12 cellular contexts compared by ENCODE assay signal in the genomic region with DNA sequence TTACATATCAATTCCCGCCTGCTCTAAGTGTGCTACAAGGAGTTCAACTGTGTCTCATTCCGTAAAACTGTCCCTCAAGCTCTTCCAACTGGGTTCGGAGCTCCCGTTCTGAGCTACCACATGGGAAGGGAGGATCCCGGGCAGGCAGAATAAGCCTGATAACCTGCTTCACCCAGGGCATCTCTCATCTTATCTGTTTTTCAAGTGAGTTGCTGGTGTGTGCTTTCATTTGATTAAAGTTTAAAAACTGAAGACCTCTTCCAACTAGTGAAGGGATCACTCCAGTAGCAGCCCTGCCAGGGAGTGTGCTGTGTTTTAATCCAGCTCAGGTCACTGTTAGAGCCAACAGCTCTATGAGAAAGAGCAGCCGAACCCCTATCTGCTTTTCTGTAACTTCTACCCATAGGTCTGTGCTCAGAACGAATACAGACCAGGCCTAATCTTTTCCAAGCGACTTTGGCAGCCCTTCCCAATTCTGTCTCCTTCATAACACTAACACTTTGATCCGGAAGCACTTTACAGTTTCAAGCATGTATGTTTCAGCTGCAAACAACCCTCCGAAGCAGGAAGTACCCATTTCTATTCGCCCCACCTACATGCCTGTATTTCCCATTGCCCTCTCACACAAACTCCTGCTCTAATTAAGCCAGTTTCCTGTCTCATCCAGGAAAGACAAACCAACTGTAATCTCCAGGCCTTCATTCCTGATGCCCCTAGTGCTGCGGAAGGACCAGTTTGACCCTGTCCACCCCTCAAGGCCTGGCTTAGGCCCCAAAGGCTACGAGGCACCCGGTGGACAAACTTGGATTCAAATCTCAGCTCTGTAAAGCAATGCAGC.
A peak's percentile ranks its signal among the peaks of the same experiment; 100 is the strongest.
DNase-seq lines count a peak whose midpoint lies in the region; ATAC-seq and TF ChIP-seq lines count a peak whose summit lies in the region.
"Had no signal": no experiment of that assay in that cellular context is flagged by ENCODE, and none has a peak within 500 bp of the region (broad histone marks: within the 10 kb centered on the region; RNA-seq: fewer than 3 reads in every experiment).

No MANE protein-coding gene starts in this region.

- H3K9ac ChIP-seq in mammary epithelial cell (ENCODE audit: insufficient read depth, low read length) (no peak overlapping the region), mesenchymal stem cell (ENCODE audit: low read length) (no peak overlapping the region)

- H4K91ac ChIP-seq in mesenchymal stem cell (ENCODE audit: low read length) = no peak overlapping the region

- peaks cover 2% of the 10 kb centered on the region for H3K79me2 ChIP-seq in mammary epithelial cell (ENCODE audit: insufficient read depth, low read length)

- no peak for ATAC-seq in central memory CD8-positive, alpha-beta T cell (replicated peaks; ENCODE audit: extremely low read depth, poor library complexity, severe bottlenecking)
- ATAC-seq in upper lobe of right lung = peak; percentile 77

- no peak overlapping the region for H3K4ac ChIP-seq in mesenchymal stem cell (ENCODE audit: low read depth in 1 of 2, low read length in 2 of 2)

- BruUV-seq in MCF 10A (replicated peaks; lab: Mats Ljungman, UMichigan) (no TSS peak), mammary epithelial cell (replicated peaks; lab: Mats Ljungman, UMichigan) (no TSS peak)

- H3K4me3 ChIP-seq in mammary epithelial cell (replicated peaks in 1 of 3; ENCODE audit: insufficient read depth in 1 of 3, low read depth in 2 of 3, low read length in 3 of 3) = no peak overlapping the region
- H3K4me3 ChIP-seq in mesenchymal stem cell (ENCODE audit: insufficient read depth in 1 of 2, low read depth in 1 of 2, low read length in 2 of 2) = no peak overlapping the region
- H3K4me3 ChIP-seq in upper lobe of right lung = no peak overlapping the region
- H3K4me3 ChIP-seq: dorsolateral prefrontal cortex had no signal

- POLR2A ChIA-PET in MCF 10A (lab: Yijun Ruan, JAX) = interaction anchor here (0.6 to 3.1 kb wide), 5 partner anchors 12 to 152 kb away, joined by 3 to 10 read pairs (median 3); no protein-coding TSS in a partner anchor

- H3K18ac ChIP-seq in mesenchymal stem cell (ENCODE audit: low read depth in 1 of 2, low read length in 2 of 2) = no peak overlapping the region

- H2BK5ac ChIP-seq in mesenchymal stem cell (ENCODE audit: low read depth, low read length, poor library complexity, severe bottlenecking) = no peak overlapping the region

- H4K8ac ChIP-seq in mesenchymal stem cell (ENCODE audit: low read length) = peak overlapping the region; percentile 29

- dilution Hi-C loops in mammary epithelial cell (cut with HindIII; ENCODE audit: low sequenced_read_pairs) = no loop called here

- no peaks in the 10 kb centered on the region for H3K27me3 ChIP-seq in mammary epithelial cell (ENCODE audit: insufficient read depth, low read length)
- H3K27me3 ChIP-seq in mesenchymal stem cell (ENCODE audit: control insufficient read depth in 1 of 2, insufficient read depth in 1 of 2, low read length in 2 of 2) = no peaks in the 10 kb centered on the region
- no peaks in the 10 kb centered on the region for H3K27me3 ChIP-seq in upper lobe of right lung
- H3K27me3 ChIP-seq: dorsolateral prefrontal cortex had no signal

- H4K20me1 ChIP-seq in mammary epithelial cell (ENCODE audit: insufficient read depth, low read length) = no peaks in the 10 kb centered on the region

- H3K27ac ChIP-seq in mammary epithelial cell (ENCODE audit: insufficient read depth, low read depth, low read length) (no peak overlapping the region), mesenchymal stem cell (ENCODE audit: low read length, poor library complexity, severe bottlenecking) (no peak overlapping the region), upper lobe of right lung (peak overlapping the region; percentile 43)

- no peak overlapping the region for H2BK15ac ChIP-seq in mesenchymal stem cell (ENCODE audit: low read depth, poor library complexity, severe bottlenecking)

- no peak overlapping the region for H2BK12ac ChIP-seq in mesenchymal stem cell (ENCODE audit: low read length in 2 of 2)

- DNase-seq in MCF 10A (ENCODE audit: unreplicated experiment) (no peak), mammary epithelial cell (no peak), mesenchymal stem cell (no peak), upper lobe of right lung (no peak), 8988T (no peak), NCI-H82 (lab: John Stamatoyannopoulos, UW) (no peak), hypothalamus (lab: John Stamatoyannopoulos, UW) (no peak)
- DNase-seq in central memory CD8-positive, alpha-beta T cell (ENCODE audit: low spot score in 2 of 2) = no peak
- DNase-seq: activated gamma-delta T cell; dorsolateral prefrontal cortex; NCI-H187 treated with DMSO at 0.1 percent for 48 hours; stimulated activated CD8-positive, alpha-beta memory T cell treated with anti-CD3 and anti-CD28 coated beads, Interleukin-4, amount 100 ng/mL, for 48 hours had no signal

- H2BK120ac ChIP-seq in mesenchymal stem cell (ENCODE audit: low read depth, low read length) = no peak overlapping the region

- in situ Hi-C loops in mammary epithelial cell (cut with MboI; ENCODE audit: low sequenced_read_pairs in 2 of 2) = loop anchor here in 1 of 2 donors (10.0 kb wide), 1 partner anchor 121 kb away; no protein-coding TSS in a partner anchor

- peak overlapping the region in 1 of 2 experiments; percentile 29 for H3K14ac ChIP-seq in mesenchymal stem cell (ENCODE audit: low read length in 2 of 2)

- TF ChIP-seq CTCF in MCF 10A (IDR thresholded peaks at IDR 0.05; ENCODE audit: unreplicated experiment) (no peak), mammary epithelial cell (conservative IDR thresholded peaks at IDR 0.05 in 1 of 2, IDR thresholded peaks at IDR 0.05 in 1 of 2; ENCODE audit: extremely low read depth in 1 of 2, insufficient read depth in 1 of 2, low read depth in 1 of 2, low read length in 2 of 2) (no peak), upper lobe of right lung (IDR thresholded peaks at IDR 0.05) (no peak)

- no peaks in the 10 kb centered on the region for H3K9me3 Mint-ChIP-seq in MCF 10A (ENCODE audit: unreplicated experiment)
- H3K9me3 Mint-ChIP-seq in central memory CD8-positive, alpha-beta T cell = no peaks in the 10 kb centered on the region

- H3K79me1 ChIP-seq in mesenchymal stem cell (replicated peaks; ENCODE audit: low read length, poor library complexity, severe bottlenecking) = peaks cover 12% of the 10 kb centered on the region

- no peak overlapping the region for H2AK5ac ChIP-seq in mesenchymal stem cell (ENCODE audit: low read length, severe bottlenecking)

- H3K36me3 ChIP-seq in mammary epithelial cell (ENCODE audit: insufficient read depth, low read length) = peaks cover 4% of the 10 kb centered on the region
- peaks cover 16 to 63% of the 10 kb centered on the region in 2 experiments for H3K36me3 ChIP-seq in mesenchymal stem cell (ENCODE audit: control insufficient read depth in 1 of 2, insufficient read depth in 2 of 2, low read depth in 1 of 2, low read length in 2 of 2)
- H3K36me3 ChIP-seq in upper lobe of right lung = peaks cover 47% of the 10 kb centered on the region

- peak overlapping the region; percentile 59 for H3K27ac Mint-ChIP-seq in MCF 10A (ENCODE audit: low read depth, unreplicated experiment)
- H3K27ac Mint-ChIP-seq in central memory CD8-positive, alpha-beta T cell (ENCODE audit: low read depth) = peak overlapping the region; percentile 17

- no peak overlapping the region for H3K4me2 ChIP-seq in mammary epithelial cell (ENCODE audit: insufficient read depth, low read depth, low read length)
- H3K4me2 ChIP-seq in mesenchymal stem cell (ENCODE audit: low read length, poor library complexity, severe bottlenecking) = no peak overlapping the region

- H3K36me3 Mint-ChIP-seq in MCF 10A (ENCODE audit: insufficient read depth, unreplicated experiment) = peaks cover 37% of the 10 kb centered on the region
- peaks cover 27% of the 10 kb centered on the region for H3K36me3 Mint-ChIP-seq in central memory CD8-positive, alpha-beta T cell (ENCODE audit: insufficient read depth)

- intact Hi-C loops in MCF 10A (cut with micrococcal nuclease) (no loop called here), mammary epithelial cell (cut with micrococcal nuclease) (no loop called here), upper lobe of right lung (cut with DNase I) (no loop called here)

- H3K4me1 ChIP-seq in mammary epithelial cell (ENCODE audit: insufficient read depth, low read length) (peaks cover 23% of the 10 kb centered on the region), mesenchymal stem cell (ENCODE audit: control insufficient read depth, insufficient read depth, low read depth, low read length) (peaks cover 11% of the 10 kb centered on the region), upper lobe of right lung (peaks cover 35% of the 10 kb centered on the region)

- H3K9me3 ChIP-seq in mammary epithelial cell (replicated peaks; ENCODE audit: insufficient read depth, low read length) (no peaks in the 10 kb centered on the region), mesenchymal stem cell (ENCODE audit: control insufficient read depth, low read length) (no peaks in the 10 kb centered on the region), upper lobe of right lung (no peaks in the 10 kb centered on the region)

- H2AFZ ChIP-seq in mammary epithelial cell (ENCODE audit: low read depth, low read length) = no peak overlapping the region
- no peak overlapping the region for H2AFZ ChIP-seq in mesenchymal stem cell (ENCODE audit: low read depth, low read length)

- no peak overlapping the region for H3K4me3 Mint-ChIP-seq in MCF 10A (ENCODE audit: unreplicated experiment)
- H3K4me3 Mint-ChIP-seq in central memory CD8-positive, alpha-beta T cell = no peak overlapping the region

- CTCF ChIA-PET in MCF 10A (lab: Yijun Ruan, JAX) = interaction anchor here (0.9 to 5.2 kb wide), 2 partner anchors 29 to 149 kb away, joined by 3 to 32 read pairs; no protein-coding TSS in a partner anchor
- CTCF ChIA-PET in mammary epithelial cell (lab: Charles Lee; ENCODE audit: low non-redundant PET) = no interaction called here

- peaks cover 24% of the 10 kb centered on the region for H3K4me1 Mint-ChIP-seq in MCF 10A (ENCODE audit: insufficient read depth, unreplicated experiment)
- H3K4me1 Mint-ChIP-seq in central memory CD8-positive, alpha-beta T cell = peaks cover 63% of the 10 kb centered on the region

- 86% methylated on average over 14 of the region's 14 CpGs for WGBS in mammary epithelial cell (ENCODE audit: low coverage, missing lambda C conversion rate)
- WGBS in mesenchymal stem cell = 93% methylated on average over 13 of the region's 14 CpGs

- no peak overlapping the region for H3K23ac ChIP-seq in mesenchymal stem cell (ENCODE audit: low read length in 2 of 2)

- no peaks in the 10 kb centered on the region for H3K27me3 Mint-ChIP-seq in MCF 10A (ENCODE audit: insufficient read depth, unreplicated experiment)
- H3K27me3 Mint-ChIP-seq in central memory CD8-positive, alpha-beta T cell = no peaks in the 10 kb centered on the region
